In genomic region chr16:53809088-53809951, GRCh38 we compare ENCODE assay signal across 18 cellular contexts.
DNase-seq lines count a peak whose midpoint lies in the region; ATAC-seq and TF ChIP-seq lines count a peak whose summit lies in the region.
"Had no signal": no experiment of that assay in that cellular context is flagged by ENCODE, and none has a peak within 500 bp of the region (broad histone marks: within the 10 kb centered on the region; RNA-seq: fewer than 3 reads in every experiment).

No MANE protein-coding gene starts in this region.

- peaks cover 2% of the 10 kb centered on the region for H3K79me2 ChIP-seq in fibroblast of lung (ENCODE audit: control insufficient read depth, insufficient read depth, low read length)

- no peaks in the 10 kb centered on the region for H4K20me1 ChIP-seq in fibroblast of lung (ENCODE audit: control insufficient read depth, extremely low read depth, insufficient read depth, low read length)

- H3K4me3 ChIP-seq in fibroblast of lung (replicated peaks in 1 of 4; ENCODE audit: control extremely low read depth in 1 of 4, insufficient read depth in 1 of 4, low read depth in 3 of 4, low read length in 4 of 4) (no peak overlapping the region), skeletal muscle cell (ENCODE audit: low read depth, low read length) (no peak overlapping the region)
- H3K4me3 ChIP-seq: coronary artery, spleen, thoracic aorta had no signal

- no peak overlapping the region for H3K27ac ChIP-seq in fibroblast of lung (ENCODE audit: insufficient read depth, low read length)
- H3K27ac ChIP-seq: coronary artery, RWPE1, spleen, thoracic aorta had no signal

- ATAC-seq in HG03442 (IDR thresholded peaks at IDR 0.05; ENCODE audit: unreplicated experiment), result no peak
- ATAC-seq: activated CD8-positive, alpha-beta T cell treated with anti-CD3 and anti-CD28 coated beads for 36 hours; naive thymus-derived CD8-positive, alpha-beta T cell had no signal

- no peaks in the 10 kb centered on the region for H3K9me3 ChIP-seq in fibroblast of lung (ENCODE audit: control insufficient read depth, insufficient read depth, low read depth, low read length)
- H3K9me3 ChIP-seq: spleen, thoracic aorta had no signal

- no peaks in the 10 kb centered on the region for H3K4me1 ChIP-seq in fibroblast of lung (ENCODE audit: control insufficient read depth, extremely low read depth, insufficient read depth, low read length)

- H3K36me3 ChIP-seq in fibroblast of lung (ENCODE audit: control insufficient read depth, insufficient read depth, low read length), result no peaks in the 10 kb centered on the region
- H3K36me3 ChIP-seq: thoracic aorta had no signal

- H3K27me3 ChIP-seq in fibroblast of lung (ENCODE audit: control insufficient read depth, insufficient read depth, low read length), result no peaks in the 10 kb centered on the region
- H3K27me3 ChIP-seq: spleen had no signal

- TF ChIP-seq CTCF in fibroblast of lung (conservative IDR thresholded peaks at IDR 0.05 in 1 of 2, IDR thresholded peaks at IDR 0.05 in 1 of 2; ENCODE audit: low read depth in 1 of 2, low read length in 2 of 2), result no peak

- no peak overlapping the region for H3K4me2 ChIP-seq in fibroblast of lung (ENCODE audit: extremely low read depth, insufficient read depth, low read length)

- intact Hi-C loops in posterior cingulate gyrus (cut with DNase I), result no loop called here

- no peak overlapping the region for H2AFZ ChIP-seq in fibroblast of lung (ENCODE audit: low read length)

- no peak overlapping the region for H3K9ac ChIP-seq in fibroblast of lung (ENCODE audit: insufficient read depth, low read length)

- DNase-seq in GM04503 (ENCODE audit: low read depth), result peak; percentile 78
- DNase-seq in RPMI7951 (ENCODE audit: low read depth), result peak; percentile 71
- peak; percentile 88 to 95 for DNase-seq in fibroblast of lung (ENCODE audit: low read depth in 2 of 2)
- peak; percentile 71 for DNase-seq in skeletal muscle cell (ENCODE audit: low read depth)
- DNase-seq in RKO (ENCODE audit: low spot score), result no peak
- no peak for DNase-seq in NCI-H146 (lab: John Stamatoyannopoulos, UW)
- no peak for DNase-seq in posterior cingulate gyrus
- DNase-seq: activated CD8-positive, alpha-beta T cell treated with anti-CD3 and anti-CD28 coated beads for 36 hours; activated naive CD4-positive, alpha-beta T cell treated with Interleukin-2 at 50 U/mL for 16 hours; kidney glomerular epithelial cell; naive thymus-derived CD8-positive, alpha-beta T cell; NCI-H510A treated with DMSO at 0.1 percent for 48 hours; spleen; T-helper 9 cell had no signal

Comparison
In these comparisons a context has a peak if more than half of its experiments do, and no peak if none do; other contexts are left out.
1. DNase-seq: peak in GM04503 (single experiment), RPMI7951 (single experiment), fibroblast of lung (2 of 2) and skeletal muscle cell (single experiment); none in RKO (single experiment), NCI-H146 (single experiment) and posterior cingulate gyrus (0 of 10).